ENCODE assay signal across 1 cellular context in genomic region chr10:84314269-84314668, GRCh38.
TF ChIP-seq lines count a peak whose summit lies in the region.

No MANE protein-coding gene starts in this region.

TF ChIP-seq in HCT116, 20 proteins besides CTCF, POLR2A, EP300 and RAD21 (continued from another document):
- TF ChIP-seq ZBTB33 (IDR thresholded peaks at IDR 0.05; ENCODE audit: extremely low read depth, insufficient replicate concordance, low read length) (no peak), FOSL1 (IDR thresholded peaks at IDR 0.05; ENCODE audit: low read depth) (no peak), EZH2phosphoT487 (IDR thresholded peaks at IDR 0.05; ENCODE audit: borderline replicate concordance) (no peak), ZFX (IDR thresholded peaks at IDR 0.05) (no peak), POLR2AphosphoS5 (IDR thresholded peaks at IDR 0.05; ENCODE audit: low read depth, low read length) (no peak), EGR1 (IDR thresholded peaks at IDR 0.05; ENCODE audit: low read depth) (no peak), ATF3 (IDR thresholded peaks at IDR 0.05) (no peak)
